Comparison of ENCODE assay signal across 19 cellular contexts in the genomic region with DNA sequence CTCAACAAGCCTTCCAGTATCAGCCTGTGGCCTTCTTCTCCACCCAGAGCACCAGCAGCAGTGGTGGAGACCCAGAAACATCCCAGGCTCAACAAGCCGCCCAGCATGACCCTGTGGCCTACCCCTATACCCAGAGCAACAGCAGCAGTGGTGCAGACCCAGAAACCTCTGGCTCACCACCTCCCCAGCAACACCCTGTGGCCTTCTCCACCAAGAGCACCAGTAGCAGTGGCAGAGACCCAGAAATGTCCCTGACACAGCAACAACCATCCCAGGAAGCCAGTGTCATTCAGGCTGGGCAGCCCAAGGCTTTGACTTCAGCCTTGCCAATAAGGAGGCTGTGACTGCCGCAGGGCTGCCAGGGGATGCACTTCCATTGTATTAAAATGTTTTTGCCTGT. TPM values are rescaled to one million over a fixed set of nuclear protein-coding genes. Genes with fewer than 3 reads are reported as not detected.
A peak's percentile ranks its signal among the peaks of the same experiment; 100 is the strongest.
DNase-seq lines count a peak whose midpoint lies in the region; ATAC-seq, FAIRE-seq and TF ChIP-seq lines count a peak whose summit lies in the region.
"Had no signal": no experiment of that assay in that cellular context is flagged by ENCODE, and none has a peak within 500 bp of the region (broad histone marks: within the 10 kb centered on the region; RNA-seq: fewer than 3 reads in every experiment).

No MANE protein-coding gene starts in this region.

- H3K79me2 ChIP-seq in H1 (ENCODE audit: control insufficient read depth in 1 of 2, insufficient read depth in 2 of 2, low read length in 2 of 2) (peaks cover 0 to 9% of the 10 kb centered on the region in 2 experiments; a peak in 2 of 4 replicates), mesendoderm (ENCODE audit: control insufficient read depth, insufficient read depth, low read length) (no peaks in the 10 kb centered on the region)

- H2BK15ac ChIP-seq in H1 (ENCODE audit: low read length) (no peak overlapping the region), mesendoderm (replicated peaks; ENCODE audit: low read depth) (no peak overlapping the region)

- H4K91ac ChIP-seq in H1 (replicated peaks; ENCODE audit: insufficient read length, low read length), result no peak overlapping the region

- H2AFZ ChIP-seq in H1 (ENCODE audit: low read length), result no peak overlapping the region
- H2AFZ ChIP-seq: GM23338 had no signal

- H3K4me2 ChIP-seq in H1 (ENCODE audit: insufficient read depth in 1 of 2, low read depth in 2 of 2, low read length in 2 of 2), result no peak overlapping the region
- H3K4me2 ChIP-seq in mesendoderm (ENCODE audit: low read length), result no peak overlapping the region
- H3K4me2 ChIP-seq: BLaER1 treated with 17β-estradiol and CSF1 and Interleukin-3, amounts not matched to agents 10 nM and 100 nM; GM23338 had no signal

- H3K4ac ChIP-seq in H1 (replicated peaks; ENCODE audit: insufficient read length, low read depth, low read length) (no peak overlapping the region), mesendoderm (ENCODE audit: low read depth, low read length) (no peak overlapping the region)

- peaks cover 8% of the 10 kb centered on the region for H3K4me1 Mint-ChIP-seq in activated CD8-positive, alpha-beta memory T cell treated with anti-CD3 and anti-CD28 coated beads, Interleukin-2, amount 10 ng/mL, durations not matched to agents 7 days and 5 days
- H3K4me1 Mint-ChIP-seq: B cell had no signal

- TF ChIP-seq EP300 in H1 (IDR thresholded peaks at IDR 0.05; ENCODE audit: borderline replicate concordance in 1 of 2, low read depth in 2 of 2, low read length in 2 of 2) (no peak), sigmoid colon (IDR thresholded peaks at IDR 0.05) (no peak)

- peak; percentile 47 for DNase-seq in activated CD8-positive, alpha-beta memory T cell treated with anti-CD3 and anti-CD28 coated beads, Interleukin-2, amount 50 U/mL, for 48 hours
- DNase-seq in activated CD8-positive, alpha-beta memory T cell treated with anti-CD3 and anti-CD28 coated beads, Interleukin-2, amount 10 ng/mL, durations not matched to agents 7 days and 5 days, result no peak
- no peak for DNase-seq in H1 (ENCODE audit: low read depth in 1 of 2, low spot score in 2 of 2)
- peak; percentile 27 for DNase-seq in sigmoid colon
- DNase-seq in mesendoderm, result no peak
- DNase-seq: Calu3; CD8-positive, alpha-beta T cell; DMS79 treated with DMSO at 0.1 percent for 48 hours; GF-D8; H7; HFFc6 had no signal

- WGBS in H1 (ENCODE audit: extremely low coverage in 1 of 2, insufficient coverage in 1 of 2, insufficient read length in 1 of 2, insufficient replicate concordance in 2 of 2, low coverage in 1 of 2, low lambda C conversion rate in 2 of 2, missing lambda C conversion rate in 1 of 2), 2 experiments, result 95% methylated on average over 2 of the region's 2 CpGs; no CpG with 5 or more reads in 1 of the 2 experiments
- 97 to 98% methylated on average over 2 of the region's 2 CpGs for WGBS in sigmoid colon, 2 donors
- WGBS in mesendoderm (ENCODE audit: extremely low coverage, insufficient coverage, low lambda C conversion rate), result no CpG with 5 or more reads among the region's 2 CpGs

- no peaks in the 10 kb centered on the region for H3K27me3 Mint-ChIP-seq in activated CD8-positive, alpha-beta memory T cell treated with anti-CD3 and anti-CD28 coated beads, Interleukin-2, amount 10 ng/mL, durations not matched to agents 7 days and 5 days
- H3K27me3 Mint-ChIP-seq: B cell, IgD-negative memory B cell had no signal

- H3K9me3 ChIP-seq in H1 (ENCODE audit: insufficient read depth in 2 of 2, low read depth in 1 of 2, low read length in 1 of 2) (no peaks in the 10 kb centered on the region), sigmoid colon (no peaks in the 10 kb centered on the region)
- H3K9me3 ChIP-seq: BLaER1 treated with 17β-estradiol and CSF1 and Interleukin-3, amounts not matched to agents 10 nM and 100 nM had no signal

- no peaks in the 10 kb centered on the region for H3K27me3 ChIP-seq in H1 (replicated peaks in 1 of 4; ENCODE audit: control insufficient read depth in 3 of 4, extremely low read depth in 1 of 4, insufficient read depth in 3 of 4, low read length in 3 of 4)
- H3K27me3 ChIP-seq in sigmoid colon, result no peaks in the 10 kb centered on the region
- H3K27me3 ChIP-seq in mesendoderm (ENCODE audit: insufficient read depth, low read length, poor library complexity), result no peaks in the 10 kb centered on the region
- H3K27me3 ChIP-seq: BLaER1 treated with 17β-estradiol and CSF1 and Interleukin-3, amounts not matched to agents 10 nM and 100 nM had no signal

- H3K79me1 ChIP-seq in H1 (ENCODE audit: low read depth, low read length), result peaks cover 2% of the 10 kb centered on the region; the same call in 1 of the 2 replicates
- H3K79me1 ChIP-seq in mesendoderm (ENCODE audit: low read length), result peaks cover 2% of the 10 kb centered on the region

- TF ChIP-seq RAD21 in H1 (IDR thresholded peaks at IDR 0.05 in 1 of 2, conservative IDR thresholded peaks at IDR 0.05 in 1 of 2; ENCODE audit: low read depth in 2 of 2, low read length in 2 of 2), result no peak

- no peak overlapping the region for H3K4me3 ChIP-seq in H1 (ENCODE audit: extremely low read depth in 1 of 4, insufficient read depth in 2 of 4, low read depth in 3 of 4, low read length in 4 of 4)
- H3K4me3 ChIP-seq in sigmoid colon, result no peak overlapping the region
- H3K4me3 ChIP-seq in mesendoderm (ENCODE audit: low read length), result no peak overlapping the region
- H3K4me3 ChIP-seq: BLaER1 treated with 17β-estradiol and CSF1 and Interleukin-3, amounts not matched to agents 10 nM and 100 nM; GM23338 had no signal

- no peak overlapping the region for H2BK120ac ChIP-seq in H1 (replicated peaks; ENCODE audit: low read depth, low read length)
- H2BK120ac ChIP-seq in mesendoderm (ENCODE audit: low read depth, low read length), result no peak overlapping the region

- CTCF ChIA-PET in activated CD8-positive, alpha-beta memory T cell treated with anti-CD3 and anti-CD28 coated beads, Interleukin-2, amount 10 ng/mL, durations not matched to agents 7 days and 5 days (lab: Charles Lee), result no interaction called here
- CTCF ChIA-PET in H1 (lab: Charles Lee; ENCODE audit: partially characterized antibody), result interaction anchor here (1.3 kb wide), 1 partner anchor 8 kb away, joined by 4 read pairs; no protein-coding TSS in a partner anchor

- H3K27ac Mint-ChIP-seq in activated CD8-positive, alpha-beta memory T cell treated with anti-CD3 and anti-CD28 coated beads, Interleukin-2, amount 10 ng/mL, durations not matched to agents 7 days and 5 days, result no peak overlapping the region
- H3K27ac Mint-ChIP-seq: B cell; CD8-positive, alpha-beta T cell; GM23338; HFFc6; IgD-negative memory B cell had no signal

- H2AK5ac ChIP-seq in H1 (ENCODE audit: low read depth, low read length) (no peak overlapping the region), mesendoderm (ENCODE audit: low read length) (no peak overlapping the region)

- no peaks in the 10 kb centered on the region for H3K9me3 Mint-ChIP-seq in activated CD8-positive, alpha-beta memory T cell treated with anti-CD3 and anti-CD28 coated beads, Interleukin-2, amount 10 ng/mL, durations not matched to agents 7 days and 5 days (ENCODE audit: low read depth)
- H3K9me3 Mint-ChIP-seq: CD8-positive, alpha-beta T cell; GM23338; HFFc6; IgD-negative memory B cell had no signal

- no peak overlapping the region for H2BK20ac ChIP-seq in H1 (ENCODE audit: low read length)

- H3K36me3 Mint-ChIP-seq in activated CD8-positive, alpha-beta memory T cell treated with anti-CD3 and anti-CD28 coated beads, Interleukin-2, amount 10 ng/mL, durations not matched to agents 7 days and 5 days, result peaks cover 37% of the 10 kb centered on the region

- no peak overlapping the region for H3K14ac ChIP-seq in H1 (ENCODE audit: insufficient read length)

- H4K8ac ChIP-seq in H1 (ENCODE audit: extremely low read depth, insufficient read depth, low read length), result no peak overlapping the region
- no peak overlapping the region for H4K8ac ChIP-seq in mesendoderm (ENCODE audit: low read depth, low read length)

- H3K4me1 ChIP-seq in H1 (replicated peaks in 1 of 4; ENCODE audit: control insufficient read depth in 3 of 4, insufficient read depth in 4 of 4, low read length in 3 of 4) (no peaks in the 10 kb centered on the region; a peak in 3 of 7 replicates), sigmoid colon (no peaks in the 10 kb centered on the region), mesendoderm (ENCODE audit: control insufficient read depth, low read depth, low read length) (no peaks in the 10 kb centered on the region)

- H3K9ac ChIP-seq in H1 (replicated peaks in 1 of 4; ENCODE audit: extremely low read depth in 1 of 4, low read depth in 3 of 4, low read length in 3 of 4), result no peak overlapping the region
- H3K9ac ChIP-seq in mesendoderm (ENCODE audit: low read length), result no peak overlapping the region
- H3K9ac ChIP-seq: BLaER1 treated with 17β-estradiol and CSF1 and Interleukin-3, amounts not matched to agents 10 nM and 100 nM had no signal

- H3K23me2 ChIP-seq in H1 (ENCODE audit: low read depth, low read length), result no peaks in the 10 kb centered on the region

- H2BK12ac ChIP-seq in H1 (ENCODE audit: low read depth, low read length), result no peak overlapping the region

- TF ChIP-seq CTCF in H1 (IDR thresholded peaks at IDR 0.05; ENCODE audit: control extremely low read depth in 1 of 3, insufficient read depth in 1 of 3, low read depth in 1 of 3, low read length in 3 of 3) (no peak), sigmoid colon (IDR thresholded peaks at IDR 0.05) (no peak)

- H3K36me3 ChIP-seq in H1 (ENCODE audit: control insufficient read depth in 2 of 4, insufficient read depth in 4 of 4, low read length in 3 of 4) (peaks cover 0 to 21% (median 8%) of the 10 kb centered on the region in 4 experiments; a peak in 4 of 8 replicates), sigmoid colon (peaks cover 0 to 14% (median 0%) of the 10 kb centered on the region in 4 donors), mesendoderm (ENCODE audit: control insufficient read depth, insufficient read depth, low read length) (peaks cover 2% of the 10 kb centered on the region)

- POLR2A ChIA-PET in H1 (lab: Charles Lee; ENCODE audit: partially characterized antibody), result no interaction called here

- intact Hi-C loops in sigmoid colon (cut with DNase I), result no loop called here

- TF ChIP-seq POLR2A in H1 (IDR thresholded peaks at IDR 0.05; ENCODE audit: control extremely low read depth in 1 of 2, low read depth in 2 of 2, low read length in 2 of 2) (no peak), sigmoid colon (IDR thresholded peaks at IDR 0.05) (no peak)

- no peak overlapping the region for H4K5ac ChIP-seq in H1 (ENCODE audit: insufficient read length, low read depth, low read length)
- no peak overlapping the region for H4K5ac ChIP-seq in mesendoderm (ENCODE audit: low read length)

- H3K4me3 Mint-ChIP-seq in activated CD8-positive, alpha-beta memory T cell treated with anti-CD3 and anti-CD28 coated beads, Interleukin-2, amount 10 ng/mL, durations not matched to agents 7 days and 5 days, result no peak overlapping the region
- H3K4me3 Mint-ChIP-seq: B cell; CD8-positive, alpha-beta T cell; GM23338; HFFc6; IgD-negative memory B cell had no signal

- H2BK5ac ChIP-seq in H1 (ENCODE audit: low read depth, low read length), result no peak overlapping the region
- H2BK5ac ChIP-seq in mesendoderm (ENCODE audit: low read length), result no peak overlapping the region

- FAIRE-seq in H1 (lab: Jason Lieb, UNC), result no peak
- FAIRE-seq: GM12891, HTR-8/SVneo had no signal

- no peak overlapping the region for H3K18ac ChIP-seq in H1 (ENCODE audit: extremely low read depth, low read length)
- no peak overlapping the region for H3K18ac ChIP-seq in mesendoderm (ENCODE audit: low read length)

- ATAC-seq in activated CD8-positive, alpha-beta memory T cell treated with anti-CD3 and anti-CD28 coated beads, Interleukin-2, amount 10 ng/mL, durations not matched to agents 7 days and 5 days, result no peak
- no peak for ATAC-seq in GM18517 (IDR thresholded peaks at IDR 0.05; ENCODE audit: unreplicated experiment)
- ATAC-seq: CD8-positive, alpha-beta T cell; GM23338; HCT116 had no signal

- no peak overlapping the region for H3K56ac ChIP-seq in H1 (replicated peaks; ENCODE audit: insufficient read length, low read depth, low read length)
- no peak overlapping the region for H3K56ac ChIP-seq in mesendoderm (ENCODE audit: low read length)

- peaks cover 8 to 31% of the 10 kb centered on the region in 2 experiments for H4K20me1 ChIP-seq in H1 (replicated peaks in 1 of 2; ENCODE audit: control insufficient read depth in 1 of 2, insufficient read depth in 2 of 2, low read length in 2 of 2)

- H3K27ac ChIP-seq in H1 (ENCODE audit: low read depth, low read length) (no peak overlapping the region), sigmoid colon (no peak overlapping the region), mesendoderm (ENCODE audit: low read depth, low read length) (no peak overlapping the region)
- H3K27ac ChIP-seq: BLaER1 treated with 17β-estradiol and CSF1 and Interleukin-3, amounts not matched to agents 10 nM and 100 nM had no signal

- H3K23ac ChIP-seq in H1 (ENCODE audit: insufficient read length) (no peak overlapping the region), mesendoderm (ENCODE audit: low read length) (no peak overlapping the region)

RNA-seq across cellular contexts. Expression of a gene that starts 16.3 kb away (rescaled TPM):
- 10 to 100 TPM; 52.5 to 63.8 TPM for total RNA-seq in activated CD8-positive, alpha-beta memory T cell treated with anti-CD3 and anti-CD28 coated beads, Interleukin-2, amount 10 ng/mL, durations not matched to agents 7 days and 5 days
- 37.6 and 40.2 TPM in 2 replicates for total RNA-seq in H1 (2021; fragmentation: NEBNext Ultra II Directional; extraction: Animal tissue kit (Norgen Biotek cat#: 25700))
- polyA plus RNA-seq in H1 (2011; rRNA removed), result 34.2 and 59.8 TPM in 2 replicates
- polyA plus RNA-seq in H1 (2011; cell fraction: cytosol; rRNA removed), result 50.3 TPM
- polyA plus RNA-seq in H1 (2011; cell fraction: nucleus; rRNA removed), result 49.8 TPM
- 46.6 to 57.6 TPM (median 51.4 TPM) in 4 replicates for polyA plus RNA-seq in H1 (2012, experiment 1 of 2)
- 7.4 TPM for polyA plus RNA-seq in H1 (2012, experiment 2 of 2)
- polyA plus RNA-seq in H1 (2013, experiment 1 of 2), result 43.2 TPM
- polyA plus RNA-seq in H1 (2013, experiment 2 of 2), result 58.5 TPM
- 63.2 and 86.0 TPM in 2 replicates for polyA minus RNA-seq in H1 (2011; rRNA and poly(A)+ RNA removed)
- polyA minus RNA-seq in H1 (2011; cell fraction: cytosol; rRNA and poly(A)+ RNA removed), result 17.9 TPM
- polyA minus RNA-seq in H1 (2011; cell fraction: nucleus; rRNA and poly(A)+ RNA removed), result 17.0 TPM
- total RNA-seq in sigmoid colon, result 10 to 100 TPM; 37.1 to 95.7 (median 45.2) TPM
- 10 to 100 TPM; 20.6 to 76.4 (median 24.6) TPM for polyA plus RNA-seq in sigmoid colon
- polyA plus RNA-seq in mesendoderm (2013, experiment 1 of 2), result 29.5 TPM
- 27.8 TPM for polyA plus RNA-seq in mesendoderm (2013, experiment 2 of 2)

RNA-seq across cellular contexts. Expression of a gene that starts 23.3 kb away (rescaled TPM):
- total RNA-seq in activated CD8-positive, alpha-beta memory T cell treated with anti-CD3 and anti-CD28 coated beads, Interleukin-2, amount 10 ng/mL, durations not matched to agents 7 days and 5 days, result 100 to 1,000 TPM in 1 of 2 experiments, 10 to 100 TPM in 1; 75.1 to 109 TPM
- 74.0 and 77.8 TPM in 2 replicates for total RNA-seq in H1 (2021; fragmentation: NEBNext Ultra II Directional; extraction: Animal tissue kit (Norgen Biotek cat#: 25700))
- polyA plus RNA-seq in H1 (2011; rRNA removed) (22.8 and 33.1 TPM in 2 replicates), sigmoid colon (10 to 100 TPM in 1 of 3 donors, 1 to 10 TPM in 1, under 1 TPM in 1; 0.60 to 12.6 (median 1.4) TPM)
- polyA plus RNA-seq in H1 (2011; cell fraction: cytosol; rRNA removed), result 30.2 TPM
- 42.2 TPM for polyA plus RNA-seq in H1 (2011; cell fraction: nucleus; rRNA removed)
- 63.9 to 93.9 TPM (median 66.0 TPM) in 4 replicates for polyA plus RNA-seq in H1 (2012, experiment 1 of 2)
- 2.4 TPM for polyA plus RNA-seq in H1 (2012, experiment 2 of 2)
- polyA plus RNA-seq in H1 (2013, experiment 1 of 2), result 62.9 TPM
- polyA plus RNA-seq in H1 (2013, experiment 2 of 2), result 56.0 TPM
- 101 and 136 TPM in 2 replicates for polyA minus RNA-seq in H1 (2011; rRNA and poly(A)+ RNA removed)
- 66.8 TPM for polyA minus RNA-seq in H1 (2011; cell fraction: cytosol; rRNA and poly(A)+ RNA removed)
- 94.3 TPM for polyA minus RNA-seq in H1 (2011; cell fraction: nucleus; rRNA and poly(A)+ RNA removed)
- total RNA-seq in sigmoid colon, result 1 to 10 TPM; 1.5 to 5.8 (median 3.1) TPM
- 37.7 TPM for polyA plus RNA-seq in mesendoderm (2013, experiment 1 of 2)
- polyA plus RNA-seq in mesendoderm (2013, experiment 2 of 2), result 38.2 TPM

RNA-seq across cellular contexts. Expression of a gene that starts 50.7 kb away (rescaled TPM):
- total RNA-seq in activated CD8-positive, alpha-beta memory T cell treated with anti-CD3 and anti-CD28 coated beads, Interleukin-2, amount 10 ng/mL, durations not matched to agents 7 days and 5 days, result 1 to 10 TPM; 3.5 to 6.4 TPM
- 8.4 and 9.2 TPM in 2 replicates for total RNA-seq in H1 (2021; fragmentation: NEBNext Ultra II Directional; extraction: Animal tissue kit (Norgen Biotek cat#: 25700))
- polyA plus RNA-seq in H1 (2011; rRNA removed), result 9.0 and 10.0 TPM in 2 replicates
- 8.0 TPM for polyA plus RNA-seq in H1 (2011; cell fraction: cytosol; rRNA removed)
- 16.5 TPM for polyA plus RNA-seq in H1 (2011; cell fraction: nucleus; rRNA removed)
- polyA plus RNA-seq in H1 (2012, experiment 1 of 2), result 3.3 to 7.9 TPM (median 6.0 TPM) in 4 replicates
- polyA plus RNA-seq in H1 (2012, experiment 2 of 2), result 5.7 TPM
- polyA plus RNA-seq in H1 (2013, experiment 1 of 2), result 9.2 TPM
- 7.5 TPM for polyA plus RNA-seq in H1 (2013, experiment 2 of 2)
- polyA minus RNA-seq in H1 (2011; rRNA and poly(A)+ RNA removed), result 18.5 and 23.8 TPM in 2 replicates
- 7.2 TPM for polyA minus RNA-seq in H1 (2011; cell fraction: cytosol; rRNA and poly(A)+ RNA removed)
- 29.8 TPM for polyA minus RNA-seq in H1 (2011; cell fraction: nucleus; rRNA and poly(A)+ RNA removed)
- total RNA-seq in sigmoid colon, result 1 to 10 TPM; 1.5 to 2.6 (median 2.2) TPM
- polyA plus RNA-seq in sigmoid colon, result under 1 TPM; 0.46 to 0.90 (median 0.60) TPM
- 2.7 TPM for polyA plus RNA-seq in mesendoderm (2013, experiment 1 of 2)
- 2.6 TPM for polyA plus RNA-seq in mesendoderm (2013, experiment 2 of 2)

Comparison
In these comparisons a context has a peak if more than half of its experiments do, and no peak if none do; other contexts are left out.
1. DNase-seq: peak in activated CD8-positive, alpha-beta memory T cell treated with anti-CD3 and anti-CD28 coated beads, Interleukin-2, amount 50 U/mL, for 48 hours (single experiment) and sigmoid colon (single experiment); none in activated CD8-positive, alpha-beta memory T cell treated with anti-CD3 and anti-CD28 coated beads, Interleukin-2, amount 10 ng/mL, durations not matched to agents 7 days and 5 days (single experiment), H1 (0 of 2) and mesendoderm (single experiment).
2. RNA of a gene that starts 23.3 kb away (total RNA-seq): 75.1 to 109 TPM in activated CD8-positive, alpha-beta memory T cell treated with anti-CD3 and anti-CD28 coated beads, Interleukin-2, amount 10 ng/mL, durations not matched to agents 7 days and 5 days and 74.0 to 77.8 TPM in H1; 1.5 to 5.8 TPM in sigmoid colon; every median in the first group is over 10 times any median in the second.